7 cellular contexts compared by ENCODE assay signal in genomic region chr9:26463841-26464240, GRCh38.
"Had no signal": no experiment of that assay in that cellular context is flagged by ENCODE, and none has a peak within 500 bp of the region (broad histone marks: within the 10 kb centered on the region; RNA-seq: fewer than 3 reads in every experiment).

No MANE protein-coding gene starts in this region.

- H3K4me1 Mint-ChIP-seq: GM23338 had no signal

- H3K27ac Mint-ChIP-seq: GM23338, H9, HFFc6 had no signal

- DNase-seq: GM23248, GOT3, H7, H9, HCEC 1CT, HFFc6 had no signal

- H3K4me3 ChIP-seq: GM23248, GM23338 had no signal

- H2AFZ ChIP-seq: GM23248, GM23338 had no signal

- H3K9ac ChIP-seq: GM23248 had no signal

- H3K4me3 Mint-ChIP-seq: GM23338, H9, HFFc6 had no signal

- H3K27ac ChIP-seq: GM23248 had no signal

- H3K4me2 ChIP-seq: GM23338 had no signal
